2 cellular contexts compared by ENCODE assay signal in the genomic region with DNA sequence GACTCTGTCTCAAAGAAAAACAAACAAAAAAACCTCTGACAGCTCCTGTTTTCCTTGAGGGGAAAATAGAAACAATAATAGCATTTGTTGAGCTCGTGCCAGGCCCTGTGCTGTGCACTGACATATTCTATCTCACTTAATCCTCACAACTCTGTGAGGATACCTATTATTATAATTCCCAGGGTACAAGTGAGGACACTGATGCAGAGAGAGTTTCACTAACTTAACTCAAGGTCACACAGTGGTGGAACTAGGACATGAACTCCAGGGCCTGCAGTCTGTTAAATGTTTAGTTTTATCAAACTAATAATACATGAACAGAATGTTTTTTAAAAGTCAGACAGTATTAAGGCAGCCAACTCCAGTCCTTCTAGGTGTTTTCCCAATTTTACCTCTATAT.
TF ChIP-seq lines count a peak whose summit lies in the region.

No MANE protein-coding gene starts in this region.

TF ChIP-seq in HEK293, 187 proteins besides CTCF, POLR2A, EP300 and RAD21:
- TF ChIP-seq, protein P1, sequence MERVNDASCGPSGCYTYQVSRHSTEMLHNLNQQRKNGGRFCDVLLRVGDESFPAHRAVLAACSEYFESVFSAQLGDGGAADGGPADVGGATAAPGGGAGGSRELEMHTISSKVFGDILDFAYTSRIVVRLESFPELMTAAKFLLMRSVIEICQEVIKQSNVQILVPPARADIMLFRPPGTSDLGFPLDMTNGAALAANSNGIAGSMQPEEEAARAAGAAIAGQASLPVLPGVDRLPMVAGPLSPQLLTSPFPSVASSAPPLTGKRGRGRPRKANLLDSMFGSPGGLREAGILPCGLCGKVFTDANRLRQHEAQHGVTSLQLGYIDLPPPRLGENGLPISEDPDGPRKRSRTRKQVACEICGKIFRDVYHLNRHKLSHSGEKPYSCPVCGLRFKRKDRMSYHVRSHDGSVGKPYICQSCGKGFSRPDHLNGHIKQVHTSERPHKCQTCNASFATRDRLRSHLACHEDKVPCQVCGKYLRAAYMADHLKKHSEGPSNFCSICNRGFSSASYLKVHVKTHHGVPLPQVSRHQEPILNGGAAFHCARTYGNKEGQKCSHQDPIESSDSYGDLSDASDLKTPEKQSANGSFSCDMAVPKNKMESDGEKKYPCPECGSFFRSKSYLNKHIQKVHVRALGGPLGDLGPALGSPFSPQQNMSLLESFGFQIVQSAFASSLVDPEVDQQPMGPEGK (tag by site-specific recombination; IDR thresholded peaks at IDR 0.05): no peak
- TF ChIP-seq ZNF202 (tag by site-specific recombination; IDR thresholded peaks at IDR 0.05; ENCODE audit: borderline replicate concordance): no peak
- no peak for TF ChIP-seq ZNF350 (tag by site-specific recombination; IDR thresholded peaks at IDR 0.05)
- peak; percentile 96 for TF ChIP-seq ZNF664 (tag by site-specific recombination; IDR thresholded peaks at IDR 0.05)

TF ChIP-seq in SK-N-SH, 30 proteins besides CTCF, POLR2A, EP300 and RAD21 (continued from another document):
- TF ChIP-seq, protein P2, sequence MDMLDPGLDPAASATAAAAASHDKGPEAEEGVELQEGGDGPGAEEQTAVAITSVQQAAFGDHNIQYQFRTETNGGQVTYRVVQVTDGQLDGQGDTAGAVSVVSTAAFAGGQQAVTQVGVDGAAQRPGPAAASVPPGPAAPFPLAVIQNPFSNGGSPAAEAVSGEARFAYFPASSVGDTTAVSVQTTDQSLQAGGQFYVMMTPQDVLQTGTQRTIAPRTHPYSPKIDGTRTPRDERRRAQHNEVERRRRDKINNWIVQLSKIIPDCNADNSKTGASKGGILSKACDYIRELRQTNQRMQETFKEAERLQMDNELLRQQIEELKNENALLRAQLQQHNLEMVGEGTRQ (IDR thresholded peaks at IDR 0.05; ENCODE audit: borderline replicate concordance, low read depth, low read length): no peak
- no peak for TF ChIP-seq TAF1 (IDR thresholded peaks at IDR 0.05; ENCODE audit: borderline replicate concordance, low read depth, low read length)
- TF ChIP-seq TEAD4 (IDR thresholded peaks at IDR 0.05; ENCODE audit: borderline replicate concordance, insufficient read depth): no peak
- no peak for TF ChIP-seq CHD2 (IDR thresholded peaks at IDR 0.05; ENCODE audit: low read length, partially characterized antibody)
